Comparison of ENCODE assay signal across 33 cellular contexts in the genomic region with DNA sequence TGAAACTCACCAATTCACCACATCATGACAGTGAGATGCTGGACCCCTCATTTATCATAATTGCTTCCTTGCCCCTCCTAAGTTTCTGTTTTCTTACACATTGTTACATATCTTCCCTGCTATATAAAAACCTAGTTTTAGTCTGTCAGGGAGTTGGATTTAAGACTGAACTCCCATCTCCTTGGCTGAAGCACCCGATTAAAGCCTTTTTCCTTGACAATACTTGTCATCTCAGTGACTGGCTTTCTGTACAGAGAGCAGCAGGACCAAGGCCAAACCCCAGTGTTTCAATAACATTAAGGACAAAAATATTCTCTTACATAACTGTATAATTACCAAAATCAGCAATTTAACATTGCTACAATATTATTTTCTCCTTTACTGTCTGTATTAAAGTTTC.
"Had no signal": no experiment of that assay in that cellular context is flagged by ENCODE, and none has a peak within 500 bp of the region (broad histone marks: within the 10 kb centered on the region; RNA-seq: fewer than 3 reads in every experiment).

No MANE protein-coding gene starts in this region.

- FAIRE-seq: astrocyte, bronchial epithelial cell had no signal

- H3K36me3 ChIP-seq: adrenal gland, ascending aorta, brain microvascular endothelial cell, breast epithelium, cardiac muscle cell had no signal

- DNase-seq: activated effector memory CD4-positive, alpha-beta T cell treated with anti-CD3 and anti-CD28 coated beads, Interleukin-2, amount 50 U/mL, for 16 hours; activated effector memory CD4-positive, alpha-beta T cell treated with Interleukin-2 at 50 U/mL for 16 hours; activated gamma-delta T cell; activated gamma-delta T cell treated with Interleukin-2 at 50 U/mL for 16 hours; activated naive CD4-positive, alpha-beta T cell; activated naive CD4-positive, alpha-beta T cell treated with anti-CD3 and anti-CD28 coated beads for 36 hours; activated naive CD4-positive, alpha-beta T cell treated with anti-CD3 and anti-CD28 coated beads, Interleukin-2, amount 10 ng/mL, durations not matched to agents 7 days and 5 days; activated naive CD4-positive, alpha-beta T cell treated with anti-CD3 and anti-CD28 coated beads, Interleukin-2, amount 50 U/mL, for 16 hours; activated naive CD4-positive, alpha-beta T cell treated with Interleukin-2 at 50 U/mL for 16 hours; activated naive CD8-positive, alpha-beta T cell treated with anti-CD3 and anti-CD28 coated beads for 36 hours; activated naive CD8-positive, alpha-beta T cell treated with anti-CD3 and anti-CD28 coated beads, Interleukin-2, amount 10 ng/mL, durations not matched to agents 7 days and 5 days; activated naive CD8-positive, alpha-beta T cell treated with anti-CD3 and anti-CD28 coated beads, Interleukin-2, amount 50 U/mL, for 24 hours; activated T-cell treated with anti-CD3 and anti-CD28 coated beads, Interleukin-2, amount 50 U/mL, for 24 hours; activated T-cell treated with anti-CD3 and anti-CD28 coated beads, Interleukin-2, amount 50 U/mL, for 4 hours; activated T-cell treated with anti-CD3 and anti-CD28 coated beads, Interleukin-2, amount 50 U/mL, for 48 hours; activated T-cell treated with anti-CD3 and anti-CD28 coated beads, Interleukin-2, amount 50 U/mL, for 72 hours; adrenal gland; amniotic stem cell; amygdala; anterior cingulate cortex; aorta; body of pancreas; brain microvascular endothelial cell; caudate nucleus; central memory CD4-positive, alpha-beta T cell; cerebellar nuclear complex had no signal

- H3K27ac ChIP-seq: adrenal gland, ascending aorta, body of pancreas, brain microvascular endothelial cell, breast epithelium, cardiac muscle cell had no signal

- H3K4me3 ChIP-seq: adrenal gland, ascending aorta, body of pancreas, breast epithelium, cardiac muscle cell had no signal

- H3K9me3 ChIP-seq: adrenal gland, ascending aorta, body of pancreas had no signal

- ATAC-seq: activated naive CD4-positive, alpha-beta T cell treated with anti-CD3 and anti-CD28 coated beads, Interleukin-2, amount 50 U/mL, for 72 hours; activated naive CD8-positive, alpha-beta T cell treated with anti-CD3 and anti-CD28 coated beads, Interleukin-2, amount 50 U/mL, for 24 hours; activated T-cell treated with anti-CD3 and anti-CD28 coated beads, Interleukin-2, amount 50 U/mL, for 4 hours; activated T-cell treated with anti-CD3 and anti-CD28 coated beads, Interleukin-2, amount 50 U/mL, for 72 hours; activated T-helper 17 cell treated with anti-CD3 and anti-CD28 coated beads, Interleukin-2, amount 50 U/mL, for 72 hours; body of pancreas had no signal

- H3K4me1 ChIP-seq: adrenal gland, ascending aorta, body of pancreas, breast epithelium had no signal

- H3K27me3 ChIP-seq: adrenal gland, ascending aorta, body of pancreas, brain microvascular endothelial cell, breast epithelium, cardiac muscle cell had no signal
